Comparison of ENCODE assay signal across 8 cellular contexts in genomic region chr5:159441441-159441840, GRCh38.
A peak's percentile ranks its signal among the peaks of the same experiment; 100 is the strongest.
DNase-seq lines count a peak whose midpoint lies in the region; ATAC-seq and TF ChIP-seq lines count a peak whose summit lies in the region.
"Had no signal": no experiment of that assay in that cellular context is flagged by ENCODE, and none has a peak within 500 bp of the region (broad histone marks: within the 10 kb centered on the region; RNA-seq: fewer than 3 reads in every experiment).

No MANE protein-coding gene starts in this region.

- H3K36me3 Mint-ChIP-seq in activated CD4-positive, alpha-beta T cell treated with anti-CD3 and anti-CD28 coated beads for 36 hours (ENCODE audit: low read depth) = no peaks in the 10 kb centered on the region

- intact Hi-C loops in activated CD4-positive, alpha-beta T cell treated with anti-CD3 and anti-CD28 coated beads for 36 hours (cut with DNase I, micrococcal nuclease) = loop anchor here in 1 of 2 experiments (10.0 kb wide), 1 partner anchor 953 kb away; no protein-coding TSS in a partner anchor
- intact Hi-C loops in left colon (cut with DNase I, micrococcal nuclease) = loop anchor here in 1 of 2 donors (10.0 kb wide), 2 partner anchors 473 to 543 kb away; partner anchors contain the start of gene ADRA1B

- TF ChIP-seq RAD21 in neural cell (conservative IDR thresholded peaks at IDR 0.05) = peak; percentile 41

- peaks cover 4% of the 10 kb centered on the region for H3K27me3 Mint-ChIP-seq in activated CD4-positive, alpha-beta T cell treated with anti-CD3 and anti-CD28 coated beads for 36 hours

- no peaks in the 10 kb centered on the region for H3K79me2 ChIP-seq in neural cell (replicated peaks; ENCODE audit: insufficient read depth, low read length)

- CTCF ChIA-PET in activated CD4-positive, alpha-beta T cell treated with anti-CD3 and anti-CD28 coated beads for 36 hours (lab: Charles Lee) = interaction anchor here (1.0 to 1.4 kb wide), 6 partner anchors 10 to 568 kb away, joined by 3 to 6 read pairs (median 4); partner anchors contain the start of gene TTC1

- no peaks in the 10 kb centered on the region for H3K4me1 Mint-ChIP-seq in activated CD4-positive, alpha-beta T cell treated with anti-CD3 and anti-CD28 coated beads for 36 hours

- ATAC-seq in activated CD4-positive, alpha-beta T cell treated with anti-CD3 and anti-CD28 coated beads for 36 hours = no peak
- ATAC-seq in left colon = no peak

- no peaks in the 10 kb centered on the region for H3K36me3 ChIP-seq in neural cell (ENCODE audit: insufficient read depth, low read length)
- H3K36me3 ChIP-seq: neutrophil had no signal

- no peak overlapping the region for H3K27ac Mint-ChIP-seq in activated CD4-positive, alpha-beta T cell treated with anti-CD3 and anti-CD28 coated beads for 36 hours

- no peaks in the 10 kb centered on the region for H3K27me3 ChIP-seq in neural cell (ENCODE audit: insufficient read depth, low read depth, low read length)
- H3K27me3 ChIP-seq: neutrophil had no signal

- no peaks in the 10 kb centered on the region for H3K9me3 ChIP-seq in neural cell (ENCODE audit: low read length)
- H3K9me3 ChIP-seq: neutrophil had no signal

- in situ Hi-C loops in G401 (cut with HindIII; ENCODE audit: low sequenced_read_pairs) = no loop called here

- H3K9me2 ChIP-seq in neural cell (ENCODE audit: insufficient read depth, low read length) = no peaks in the 10 kb centered on the region

- H3K4me2 ChIP-seq in neural cell (ENCODE audit: low read length) = no peak overlapping the region

- H3F3A ChIP-seq in neural cell (ENCODE audit: insufficient read depth, low read length, poor library complexity, severe bottlenecking) = no peaks in the 10 kb centered on the region

- no peak overlapping the region for H3K9ac ChIP-seq in neural cell (ENCODE audit: low read length)

- H2AFZ ChIP-seq in neural cell (ENCODE audit: low read depth, low read length) = no peak overlapping the region

- H3K4me3 ChIP-seq in choroid plexus epithelial cell (ENCODE audit: low read depth, low read length) (no peak overlapping the region), neural cell (ENCODE audit: low read length) (no peak overlapping the region)

- H3K4me3 Mint-ChIP-seq in activated CD4-positive, alpha-beta T cell treated with anti-CD3 and anti-CD28 coated beads for 36 hours = no peak overlapping the region

- H3K27ac ChIP-seq in neural cell (ENCODE audit: low read length) = no peak overlapping the region
- H3K27ac ChIP-seq: neutrophil had no signal

- POLR2A ChIA-PET in activated CD4-positive, alpha-beta T cell treated with anti-CD3 and anti-CD28 coated beads for 36 hours (lab: Charles Lee) = no interaction called here

- H3K9me3 Mint-ChIP-seq in activated CD4-positive, alpha-beta T cell treated with anti-CD3 and anti-CD28 coated beads for 36 hours (ENCODE audit: low read depth) = no peaks in the 10 kb centered on the region

- TF ChIP-seq CTCF in LNCAP (IDR thresholded peaks at IDR 0.05) = peak; percentile 41; the same call in 1 of the 2 replicates
- TF ChIP-seq CTCF in choroid plexus epithelial cell (conservative IDR thresholded peaks at IDR 0.05; ENCODE audit: low read depth, low read length) = peak; percentile 39
- TF ChIP-seq CTCF in neural cell (IDR thresholded peaks at IDR 0.05; ENCODE audit: poor library complexity, severe bottlenecking) = peak; percentile 48

- TF ChIP-seq EP300 in neural cell (conservative IDR thresholded peaks at IDR 0.05; ENCODE audit: poor library complexity, severe bottlenecking) = no peak

- no peaks in the 10 kb centered on the region for H4K20me1 ChIP-seq in neural cell (ENCODE audit: insufficient read depth)

- peak; percentile 5 for DNase-seq in G401 (ENCODE audit: low spot score)
- DNase-seq in choroid plexus epithelial cell (ENCODE audit: low read depth) = no peak
- DNase-seq in activated CD4-positive, alpha-beta T cell treated with anti-CD3 and anti-CD28 coated beads for 36 hours = no peak
- DNase-seq in left colon = no peak
- no peak for DNase-seq in NCI-H187 treated with DMSO at 0.1 percent for 48 hours (lab: John Stamatoyannopoulos, UW)

TF ChIP-seq in neural cell, 6 proteins besides CTCF, POLR2A, EP300 and RAD21:
- TF ChIP-seq MXI1 (conservative IDR thresholded peaks at IDR 0.05; ENCODE audit: poor library complexity, severe bottlenecking) (no peak), TAF1 (IDR thresholded peaks at IDR 0.05; ENCODE audit: low read depth) (no peak), SMC3 (conservative IDR thresholded peaks at IDR 0.05; ENCODE audit: poor library complexity) (peak; percentile 53)
